ENCODE assay signal across 1 cellular context in genomic region chr5:441996-442334, GRCh38.
TF ChIP-seq lines count a peak whose summit lies in the region.

No MANE protein-coding gene starts in this region.

TF ChIP-seq in SK-N-SH, 30 proteins besides CTCF, POLR2A, EP300 and RAD21 (continued from another document):
- TF ChIP-seq ZBTB33 (IDR thresholded peaks at IDR 0.05; ENCODE audit: borderline replicate concordance, low read depth) (no peak), USF2 (IDR thresholded peaks at IDR 0.05; ENCODE audit: borderline replicate concordance, low read depth, low read length) (no peak)
